In genomic region chr11:100855466-100856067, GRCh38 we compare ENCODE assay signal across 8 cellular contexts.
A peak's percentile ranks its signal among the peaks of the same experiment; 100 is the strongest.
DNase-seq lines count a peak whose midpoint lies in the region; ATAC-seq and TF ChIP-seq lines count a peak whose summit lies in the region.

No MANE protein-coding gene starts in this region.

- H3K4me3 Mint-ChIP-seq in MCF 10A (ENCODE audit: unreplicated experiment): no peak overlapping the region

- no peak overlapping the region for H3K9ac ChIP-seq in mesenchymal stem cell (ENCODE audit: low read length)

- no peak overlapping the region for H3K18ac ChIP-seq in mesenchymal stem cell (ENCODE audit: low read depth in 1 of 2, low read length in 2 of 2)

- H3K4me3 ChIP-seq in HEK293 (ENCODE audit: low read depth, low read length) (no peak overlapping the region), mesenchymal stem cell (ENCODE audit: insufficient read depth in 1 of 2, low read depth in 1 of 2, low read length in 2 of 2) (no peak overlapping the region)

- no peaks in the 10 kb centered on the region for H3K9me3 Mint-ChIP-seq in MCF 10A (ENCODE audit: unreplicated experiment)

- no peaks in the 10 kb centered on the region for H3K4me1 ChIP-seq in HEK293 (ENCODE audit: control insufficient read depth, insufficient read depth, low read length)
- H3K4me1 ChIP-seq in mesenchymal stem cell (ENCODE audit: control insufficient read depth, insufficient read depth, low read depth, low read length): peaks cover 3% of the 10 kb centered on the region

- no peaks in the 10 kb centered on the region for H3K4me1 Mint-ChIP-seq in MCF 10A (ENCODE audit: insufficient read depth, unreplicated experiment)

- no TSS peak for BruUV-seq in MCF 10A (replicated peaks; lab: Mats Ljungman, UMichigan)

- peaks cover 8% of the 10 kb centered on the region for H3K79me1 ChIP-seq in mesenchymal stem cell (replicated peaks; ENCODE audit: low read length, poor library complexity, severe bottlenecking)

- no peaks in the 10 kb centered on the region for H3K36me3 Mint-ChIP-seq in MCF 10A (ENCODE audit: insufficient read depth, unreplicated experiment)

- no peak overlapping the region for H2AFZ ChIP-seq in mesenchymal stem cell (ENCODE audit: low read depth, low read length)

- H2AK5ac ChIP-seq in mesenchymal stem cell (ENCODE audit: low read length, severe bottlenecking): no peak overlapping the region

- no peak overlapping the region for H3K23ac ChIP-seq in mesenchymal stem cell (ENCODE audit: low read length in 2 of 2)

- no peak for ATAC-seq in GM18870 (IDR thresholded peaks at IDR 0.05; ENCODE audit: unreplicated experiment)

- no peak overlapping the region for H3K4ac ChIP-seq in mesenchymal stem cell (ENCODE audit: low read depth in 1 of 2, low read length in 2 of 2)

- peak; percentile 22; the same call in 1 of the 2 replicates for TF ChIP-seq CTCF in HEK293 (tag by site-specific recombination; IDR thresholded peaks at IDR 0.05)
- TF ChIP-seq CTCF in MCF 10A (IDR thresholded peaks at IDR 0.05; ENCODE audit: unreplicated experiment): peak; percentile 57

- H3K14ac ChIP-seq in mesenchymal stem cell (ENCODE audit: low read length in 2 of 2): no peak overlapping the region

- no peak overlapping the region for H2BK5ac ChIP-seq in mesenchymal stem cell (ENCODE audit: low read depth, low read length, poor library complexity, severe bottlenecking)

- no peak overlapping the region for H2BK15ac ChIP-seq in mesenchymal stem cell (ENCODE audit: low read depth, poor library complexity, severe bottlenecking)

- no peak overlapping the region for H3K4me2 ChIP-seq in mesenchymal stem cell (ENCODE audit: low read length, poor library complexity, severe bottlenecking)

- POLR2A ChIA-PET in HEK293 (lab: Yijun Ruan, JAX): no interaction called here
- POLR2A ChIA-PET in MCF 10A (lab: Yijun Ruan, JAX): interaction anchor here (0.6 kb wide), 1 partner anchor 174 kb away, joined by 3 read pairs; no protein-coding TSS in a partner anchor

- H4K91ac ChIP-seq in mesenchymal stem cell (ENCODE audit: low read length): no peak overlapping the region

- no peaks in the 10 kb centered on the region for H3K27me3 Mint-ChIP-seq in MCF 10A (ENCODE audit: insufficient read depth, unreplicated experiment)

- H3K36me3 ChIP-seq in HEK293 (ENCODE audit: control insufficient read depth in 2 of 2, insufficient read depth in 1 of 2, low read length in 2 of 2): no peaks in the 10 kb centered on the region
- H3K36me3 ChIP-seq in mesenchymal stem cell (ENCODE audit: control insufficient read depth in 1 of 2, insufficient read depth in 2 of 2, low read depth in 1 of 2, low read length in 2 of 2): no peaks in the 10 kb centered on the region

- H3K9me3 ChIP-seq in HEK293 (ENCODE audit: control insufficient read depth, insufficient read depth, low read depth, low read length) (no peaks in the 10 kb centered on the region), mesenchymal stem cell (ENCODE audit: control insufficient read depth, low read length) (no peaks in the 10 kb centered on the region)

- H3K27ac ChIP-seq in HEK293 (ENCODE audit: extremely low read depth, low read depth, low read length) (no peak overlapping the region), mesenchymal stem cell (ENCODE audit: low read length, poor library complexity, severe bottlenecking) (no peak overlapping the region)

- WGBS in mesenchymal stem cell: no CpG with 5 or more reads among the region's 1 CpG

- CTCF ChIA-PET in HEK293 (lab: Yijun Ruan, JAX): interaction anchor here (0.7 to 2.3 kb wide), 6 partner anchors 27 to 279 kb away, joined by 3 to 24 read pairs (median 8); no protein-coding TSS in a partner anchor
- CTCF ChIA-PET in MCF 10A (lab: Yijun Ruan, JAX): interaction anchor here (0.7 to 2.8 kb wide), 9 partner anchors 10 to 561 kb away, joined by 3 to 61 read pairs (median 6); no protein-coding TSS in a partner anchor

- H3K27me3 ChIP-seq in mesenchymal stem cell (ENCODE audit: control insufficient read depth in 1 of 2, insufficient read depth in 1 of 2, low read length in 2 of 2): no peaks in the 10 kb centered on the region

- H2BK120ac ChIP-seq in mesenchymal stem cell (ENCODE audit: low read depth, low read length): no peak overlapping the region

- H3K27ac Mint-ChIP-seq in MCF 10A (ENCODE audit: low read depth, unreplicated experiment): no peak overlapping the region

- DNase-seq in COR-L47 (lab: John Stamatoyannopoulos, UW) (peak; percentile 67), NCI-H524 treated with DMSO at 0.1 percent for 48 hours (lab: John Stamatoyannopoulos, UW) (peak; percentile 6), MCF 10A (ENCODE audit: unreplicated experiment) (peak; percentile 64), mesenchymal stem cell (peak; percentile 66), T-helper 9 cell (no peak), UCSD-AML1 (lab: John Stamatoyannopoulos, UW; ENCODE audit: unreplicated experiment) (no peak)

- intact Hi-C loops in MCF 10A (cut with micrococcal nuclease): loop anchor here (1.0 to 2.0 kb wide), 3 partner anchors 75 to 279 kb away; no protein-coding TSS in a partner anchor

- H4K8ac ChIP-seq in mesenchymal stem cell (ENCODE audit: low read length): no peak overlapping the region

- H2BK12ac ChIP-seq in mesenchymal stem cell (ENCODE audit: low read length in 2 of 2): no peak overlapping the region

TF ChIP-seq in HEK293, 187 proteins besides CTCF, POLR2A, EP300 and RAD21:
- 0 out of 2 replicates have a peak, but pooled peaks have one; percentile 56 for TF ChIP-seq TCF7L2 (IDR thresholded peaks at IDR 0.05; ENCODE audit: borderline replicate concordance, low read depth, low read length)
- TF ChIP-seq ZNF654 (tag by site-specific recombination; IDR thresholded peaks at IDR 0.05; ENCODE audit: low read depth): peak; percentile 59
- no peak for TF ChIP-seq ZNF292 (tag by site-specific recombination; IDR thresholded peaks at IDR 0.05; ENCODE audit: borderline replicate concordance, low read depth)
- peak; percentile 56; the same call in 1 of the 2 replicates for TF ChIP-seq PRDM6 (tag by site-specific recombination; IDR thresholded peaks at IDR 0.05)

Comparison
In these comparisons a context has a peak if more than half of its experiments do, and no peak if none do; other contexts are left out.
1. DNase-seq: peak in COR-L47 (single experiment), NCI-H524 treated with DMSO at 0.1 percent for 48 hours (single experiment), MCF 10A (single experiment) and mesenchymal stem cell (single experiment); none in T-helper 9 cell (single experiment) and UCSD-AML1 (single experiment).